1 cellular context compared by ENCODE assay signal in the genomic region with DNA sequence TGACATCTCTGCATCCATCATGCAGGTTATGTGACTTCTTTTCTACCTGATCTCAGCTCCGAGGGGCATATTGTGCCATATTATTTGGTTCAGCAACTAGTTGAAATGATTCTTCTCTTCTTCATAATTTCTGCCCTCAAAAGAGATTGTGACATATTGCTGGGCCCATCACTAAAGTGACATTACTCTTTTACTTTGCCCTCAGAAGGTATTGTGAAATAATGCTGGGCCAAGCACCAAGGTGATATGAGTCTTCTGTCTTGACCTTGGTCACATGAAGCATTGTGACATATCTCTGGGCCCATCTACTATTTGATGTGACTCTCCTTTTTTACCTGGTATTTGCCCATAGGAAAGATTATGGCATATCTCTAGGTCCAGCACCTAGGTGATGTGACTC.
TF ChIP-seq lines count a peak whose summit lies in the region.

No MANE protein-coding gene starts in this region.

TF ChIP-seq in IMR-90, 13 proteins besides CTCF, POLR2A, EP300 and RAD21:
- TF ChIP-seq CEBPB (IDR thresholded peaks at IDR 0.05; ENCODE audit: low read depth, low read length) (peak; percentile 48), CHD1 (IDR thresholded peaks at IDR 0.05; ENCODE audit: low read depth, low read length) (no peak)
